Comparison of ENCODE assay signal across 1 cellular context in genomic region chr1:147599362-147600118, GRCh38.
TF ChIP-seq lines count a peak whose summit lies in the region.

No MANE protein-coding gene starts in this region.

TF ChIP-seq in HepG2, 621 proteins besides CTCF, POLR2A, EP300 and RAD21 (continued from another document and continues in another):
- no peak for TF ChIP-seq ZNF142 (CRISPR knock-in tag; IDR thresholded peaks at IDR 0.05)
- TF ChIP-seq ZNF788 (CRISPR knock-in tag; IDR thresholded peaks at IDR 0.05; ENCODE audit: borderline replicate concordance), result no peak
- no peak for TF ChIP-seq GPN1 (CRISPR knock-in tag; IDR thresholded peaks at IDR 0.05; ENCODE audit: borderline replicate concordance)
- TF ChIP-seq NFATC3 (CRISPR knock-in tag; IDR thresholded peaks at IDR 0.05), result no peak
- TF ChIP-seq PRDM10 (CRISPR knock-in tag; IDR thresholded peaks at IDR 0.05; ENCODE audit: low read depth), result peak; percentile 97
- no peak; the same call in 1 of the 2 replicates for TF ChIP-seq ETV5 (CRISPR knock-in tag; IDR thresholded peaks at IDR 0.05; ENCODE audit: borderline replicate concordance)
- 0 out of 2 replicates have a peak, but pooled peaks have one; percentile 32 for TF ChIP-seq HOXA5 (CRISPR knock-in tag; IDR thresholded peaks at IDR 0.05)
- TF ChIP-seq MXD1 (CRISPR knock-in tag; IDR thresholded peaks at IDR 0.05), result no peak
- no peak for TF ChIP-seq REXO4 (CRISPR knock-in tag; IDR thresholded peaks at IDR 0.05; ENCODE audit: borderline replicate concordance)
- peak; percentile 64; the same call in 1 of the 2 replicates for TF ChIP-seq MAX (IDR thresholded peaks at IDR 0.05)
- 0 out of 2 replicates have a peak, but pooled peaks have one; percentile 45 for TF ChIP-seq ZBTB26 (CRISPR knock-in tag; IDR thresholded peaks at IDR 0.05; ENCODE audit: borderline replicate concordance)
- no peak for TF ChIP-seq ZNF367 (CRISPR knock-in tag; IDR thresholded peaks at IDR 0.05; ENCODE audit: borderline replicate concordance)
- no peak for TF ChIP-seq ZNF780A (CRISPR knock-in tag; IDR thresholded peaks at IDR 0.05)
- TF ChIP-seq GMEB1 (CRISPR knock-in tag; IDR thresholded peaks at IDR 0.05; ENCODE audit: borderline replicate concordance), result no peak
- no peak for TF ChIP-seq DNMT1 (CRISPR knock-in tag; IDR thresholded peaks at IDR 0.05)
- no peak for TF ChIP-seq FOXA1 (IDR thresholded peaks at IDR 0.05)
- TF ChIP-seq FOXA1 (CRISPR knock-in tag; IDR thresholded peaks at IDR 0.05), result no peak
- no peak for TF ChIP-seq BCL3 (CRISPR knock-in tag; IDR thresholded peaks at IDR 0.05)
- TF ChIP-seq ZNF232 (CRISPR knock-in tag; IDR thresholded peaks at IDR 0.05; ENCODE audit: borderline replicate concordance), result no peak
- TF ChIP-seq DRAP1 (CRISPR knock-in tag; IDR thresholded peaks at IDR 0.05), result no peak; the same call in 1 of the 2 replicates
- no peak for TF ChIP-seq ZNF337 (CRISPR knock-in tag; IDR thresholded peaks at IDR 0.05; ENCODE audit: borderline replicate concordance, low read depth)
- no peak for TF ChIP-seq ZNF510 (CRISPR knock-in tag; IDR thresholded peaks at IDR 0.05; ENCODE audit: low read depth)
- no peak for TF ChIP-seq MNT (IDR thresholded peaks at IDR 0.05)
- no peak; a peak in 1 of 4 replicates for TF ChIP-seq HMGXB4 (CRISPR knock-in tag; IDR thresholded peaks at IDR 0.05; ENCODE audit: borderline replicate concordance in 1 of 2, low read depth in 1 of 2)
- no peak for TF ChIP-seq CREB1 (IDR thresholded peaks at IDR 0.05)
- TF ChIP-seq CREB1 (CRISPR knock-in tag; IDR thresholded peaks at IDR 0.05), result no peak
- no peak for TF ChIP-seq ZNF609 (CRISPR knock-in tag; IDR thresholded peaks at IDR 0.05; ENCODE audit: borderline replicate concordance)
- TF ChIP-seq AGO1 (IDR thresholded peaks at IDR 0.05; ENCODE audit: low read depth, low read length, poor library complexity, severe bottlenecking), result no peak
- TF ChIP-seq NFYB (CRISPR knock-in tag; IDR thresholded peaks at IDR 0.05), result no peak
- no peak for TF ChIP-seq ZSCAN21 (CRISPR knock-in tag; IDR thresholded peaks at IDR 0.05; ENCODE audit: borderline replicate concordance)
- no peak for TF ChIP-seq YEATS2 (CRISPR knock-in tag; IDR thresholded peaks at IDR 0.05; ENCODE audit: borderline replicate concordance)
- TF ChIP-seq ZNF672 (CRISPR knock-in tag; IDR thresholded peaks at IDR 0.05), result no peak
